In the genomic region with DNA sequence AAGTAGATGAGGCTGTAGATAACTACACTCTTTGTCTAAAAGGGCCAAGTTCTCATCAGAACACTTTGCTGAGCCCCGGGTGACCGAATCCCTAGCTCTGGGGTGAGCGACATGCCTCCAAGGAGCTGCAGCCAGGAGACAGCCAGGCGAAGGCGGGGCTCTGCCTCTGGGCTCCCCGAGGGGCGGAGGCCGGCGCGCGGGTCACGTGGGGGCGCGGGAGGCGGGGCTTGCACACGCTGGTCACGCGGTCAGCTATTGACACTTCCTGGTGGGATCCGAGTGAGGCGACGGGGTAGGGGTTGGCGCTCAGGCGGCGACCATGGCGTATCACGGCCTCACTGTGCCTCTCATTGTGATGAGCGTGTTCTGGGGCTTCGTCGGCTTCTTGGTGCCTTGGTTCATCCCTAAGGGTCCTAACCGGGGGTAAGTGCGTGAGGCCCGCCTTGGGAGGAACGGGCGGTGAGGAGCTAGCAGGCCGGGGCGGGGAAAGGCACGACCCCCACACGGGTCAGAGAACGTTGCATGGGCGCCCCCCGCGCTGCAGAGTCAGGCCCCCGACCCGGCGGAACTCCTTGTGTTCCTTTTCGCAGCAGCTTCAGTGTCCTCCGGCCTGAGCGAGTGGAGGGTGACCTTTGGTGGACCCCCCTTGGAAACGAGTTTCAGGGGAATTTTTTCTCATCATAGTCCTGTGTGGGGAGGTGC, we compare ENCODE assay signal across 8 cellular contexts. TPM values are rescaled to one million over a fixed set of nuclear protein-coding genes. Genes with fewer than 3 reads are reported as not detected.
DNase-seq lines count a peak whose midpoint lies in the region; TF ChIP-seq lines count a peak whose summit lies in the region.

A gene (plus strand): TSS at position 230 of the 702 bp plus-strand sequence. CDS start 90 bp downstream, at position 320.

- H3K9me3 ChIP-seq in effector memory CD4-positive, alpha-beta T cell (ENCODE audit: control insufficient read depth, low read length): no peaks in the 10 kb centered on the region

- H3K36me3 ChIP-seq in effector memory CD4-positive, alpha-beta T cell (ENCODE audit: control insufficient read depth, insufficient read depth, low read length): peaks cover 8% of the 10 kb centered on the region

- peak within 1 kb of the TSS; percentile 79 for H3K27ac ChIP-seq in effector memory CD4-positive, alpha-beta T cell (ENCODE audit: insufficient read depth, low read length, poor library complexity, severe bottlenecking)

- H3K4me3 ChIP-seq in effector memory CD4-positive, alpha-beta T cell (ENCODE audit: insufficient read depth, low read depth, low read length, poor library complexity, severe bottlenecking): peak within 1 kb of the TSS; percentile 70

- peak; percentile 75 for DNase-seq in COLO829 (ENCODE audit: low spot score)
- DNase-seq in GM20000 (ENCODE audit: low spot score): peak; percentile 94
- DNase-seq in HT-29 (ENCODE audit: low spot score): peak; percentile 90
- DNase-seq in NOMO-1 treated with DMSO at 0.1 percent for 48 hours (lab: John Stamatoyannopoulos, UW; ENCODE audit: unreplicated experiment): peak; percentile 83
- DNase-seq in activated CD8-positive, alpha-beta memory T cell treated with anti-CD3 and anti-CD28 coated beads for 4 hours (ENCODE audit: low read depth in 2 of 2): peak; percentile 85 to 90
- DNase-seq in effector memory CD4-positive, alpha-beta T cell: peak; percentile 87 to 92 (median 91)
- peak; percentile 96 for DNase-seq in medulla oblongata (ENCODE audit: extremely low spot score)
- DNase-seq in stimulated activated CD8-positive, alpha-beta memory T cell treated with anti-CD3 and anti-CD28 coated beads, Interleukin-12 subunit alpha, Interleukin-12 subunit beta, amount 100 ng/mL, for 1 hour (ENCODE audit: low read depth): peak; percentile 85

- TF ChIP-seq CTCF in GM20000 (IDR thresholded peaks at IDR 0.05; ENCODE audit: extremely low read depth, missing control alignments): no peak

- peaks cover 13% of the 10 kb centered on the region for H3K4me1 ChIP-seq in effector memory CD4-positive, alpha-beta T cell (ENCODE audit: control insufficient read depth, insufficient read depth, low read length, poor library complexity, severe bottlenecking)

- H3K27me3 ChIP-seq in effector memory CD4-positive, alpha-beta T cell (replicated peaks; ENCODE audit: control insufficient read depth, insufficient read depth, low read length, poor library complexity, severe bottlenecking): no peaks in the 10 kb centered on the region

RNA-seq across cellular contexts. Expression of the gene that starts here (rescaled TPM):
- total RNA-seq in HT-29 (2014; rRNA removed; shearing (Covaris generic)): 90.3 and 90.5 TPM in 2 replicates

Comparison
In these comparisons a context has a peak if more than half of its experiments do, and no peak if none do; other contexts are left out.
1. Peak in every context shown above with its lines: DNase-seq, H3K4me3 ChIP-seq and H3K27ac ChIP-seq.